ENCODE assay signal across 18 cellular contexts in genomic region chr1:161885759-161886158, GRCh38.
DNase-seq lines count a peak whose midpoint lies in the region; FAIRE-seq and TF ChIP-seq lines count a peak whose summit lies in the region.
"Had no signal": no experiment of that assay in that cellular context is flagged by ENCODE, and none has a peak within 500 bp of the region (broad histone marks: within the 10 kb centered on the region; RNA-seq: fewer than 3 reads in every experiment).

No MANE protein-coding gene starts in this region.

- FAIRE-seq in A204.1 (lab: Jason Lieb, UNC) (peak; percentile 97), H54 (lab: Jason Lieb, UNC) (peak; percentile 61)
- FAIRE-seq: HepG2 had no signal

- no peak overlapping the region for H3K4me3 Mint-ChIP-seq in chondrocyte (ENCODE audit: unreplicated experiment)

- peaks cover 5% of the 10 kb centered on the region for H3K36me3 Mint-ChIP-seq in chondrocyte (ENCODE audit: low read depth)

- peak overlapping the region; percentile 55 for H3K27ac Mint-ChIP-seq in chondrocyte (ENCODE audit: unreplicated experiment)

- no peaks in the 10 kb centered on the region for H3K27me3 Mint-ChIP-seq in chondrocyte (ENCODE audit: low read depth)

- DNase-seq in H54 (ENCODE audit: insufficient read length, low spot score) (no peak), chondrocyte (ENCODE audit: low spot score) (no peak), midbrain (lab: John Stamatoyannopoulos, UW) (no peak), NCI-H2196 (lab: John Stamatoyannopoulos, UW; ENCODE audit: unreplicated experiment) (no peak), A172 (ENCODE audit: low spot score) (no peak), GM13977 (ENCODE audit: low spot score) (no peak)
- DNase-seq: AML-193, GDM1, KBM-7, NCI-H1105 treated with DMSO at 0.1 percent for 48 hours, NCI-H1694, NCI-H2081 treated with DMSO at 0.1 percent for 48 hours, Peyer's patch had no signal

- H3K9ac ChIP-seq in rectal smooth muscle tissue (ENCODE audit: low read length), result no peak overlapping the region

- H3K27ac ChIP-seq in rectal smooth muscle tissue (ENCODE audit: low read depth, low read length), result peak overlapping the region; percentile 10
- H3K27ac ChIP-seq: C4-2B, Peyer's patch, SJSA1 had no signal

- peaks cover 54% of the 10 kb centered on the region for H3K4me1 Mint-ChIP-seq in chondrocyte (ENCODE audit: low read depth)

- H3K27me3 ChIP-seq in rectal smooth muscle tissue (ENCODE audit: control insufficient read depth, insufficient read depth, low read length), result no peaks in the 10 kb centered on the region
- H3K27me3 ChIP-seq: Peyer's patch, SJSA1 had no signal

- TF ChIP-seq CTCF in chondrocyte (IDR thresholded peaks at IDR 0.05) (no peak), GM13977 (IDR thresholded peaks at IDR 0.05; ENCODE audit: extremely low read depth, insufficient read depth, missing control alignments) (no peak)

- H3K36me3 ChIP-seq in rectal smooth muscle tissue (ENCODE audit: control insufficient read depth, insufficient read depth, low read length), result peaks cover 2% of the 10 kb centered on the region

- in situ Hi-C loops in GM13977 (cut with MboI; ENCODE audit: low pct_unique_long_range_greater_than_20kb, low sequenced_read_pairs, unreplicated experiment), result no loop called here

- H3K9me3 Mint-ChIP-seq in chondrocyte (ENCODE audit: low read depth), result no peaks in the 10 kb centered on the region

- H3K4me3 ChIP-seq in rectal smooth muscle tissue (ENCODE audit: low read length), result no peak overlapping the region
- H3K4me3 ChIP-seq: Peyer's patch, SJSA1 had no signal

- TF ChIP-seq POLR2A in H54 (IDR thresholded peaks at IDR 0.05; ENCODE audit: low read depth, low read length), result no peak

- H3K4me1 ChIP-seq in rectal smooth muscle tissue (ENCODE audit: control insufficient read depth, insufficient read depth, low read length), result peaks cover 19% of the 10 kb centered on the region
- H3K4me1 ChIP-seq: Peyer's patch had no signal
